In genomic region chr17:47953945-47954344, GRCh38 we compare ENCODE assay signal across 2 cellular contexts.
TF ChIP-seq lines count a peak whose summit lies in the region.

No MANE protein-coding gene starts in this region.

TF ChIP-seq in HCT116, 20 proteins besides CTCF, POLR2A, EP300 and RAD21:
- TF ChIP-seq SP1 (IDR thresholded peaks at IDR 0.05; ENCODE audit: low read depth): no peak
- TF ChIP-seq ZBTB33 (IDR thresholded peaks at IDR 0.05; ENCODE audit: extremely low read depth, insufficient replicate concordance, low read length): no peak
- TF ChIP-seq EZH2phosphoT487 (IDR thresholded peaks at IDR 0.05; ENCODE audit: borderline replicate concordance): no peak
- no peak for TF ChIP-seq TCF7L2 (IDR thresholded peaks at IDR 0.05; ENCODE audit: borderline replicate concordance, extremely low read depth, insufficient read depth, insufficient read length)

TF ChIP-seq in HEK293T, 16 proteins besides CTCF, POLR2A, EP300 and RAD21:
- TF ChIP-seq SP1 (IDR thresholded peaks at IDR 0.05) (no peak), FOXK2 (IDR thresholded peaks at IDR 0.05) (no peak), L3MBTL2 (conservative IDR thresholded peaks at IDR 0.05) (no peak), NFRKB (IDR thresholded peaks at IDR 0.05) (no peak), FOXA1 (IDR thresholded peaks at IDR 0.05) (no peak), BHLHE40 (IDR thresholded peaks at IDR 0.05; ENCODE audit: borderline replicate concordance) (no peak), PKNOX1 (IDR thresholded peaks at IDR 0.05) (no peak), ELF4 (IDR thresholded peaks at IDR 0.05) (no peak), FOXM1 (IDR thresholded peaks at IDR 0.05; ENCODE audit: borderline replicate concordance) (no peak), HDGF (IDR thresholded peaks at IDR 0.05; ENCODE audit: borderline replicate concordance) (no peak), ARNT (IDR thresholded peaks at IDR 0.05) (no peak), ZNF384 (IDR thresholded peaks at IDR 0.05) (no peak), LEF1 (IDR thresholded peaks at IDR 0.05; ENCODE audit: borderline replicate concordance) (no peak), CTBP1 (IDR thresholded peaks at IDR 0.05; ENCODE audit: borderline replicate concordance) (no peak), SUZ12 (IDR thresholded peaks at IDR 0.05) (no peak), TARDBP (IDR thresholded peaks at IDR 0.05) (no peak)
